ENCODE assay signal across 10 cellular contexts in the genomic region with DNA sequence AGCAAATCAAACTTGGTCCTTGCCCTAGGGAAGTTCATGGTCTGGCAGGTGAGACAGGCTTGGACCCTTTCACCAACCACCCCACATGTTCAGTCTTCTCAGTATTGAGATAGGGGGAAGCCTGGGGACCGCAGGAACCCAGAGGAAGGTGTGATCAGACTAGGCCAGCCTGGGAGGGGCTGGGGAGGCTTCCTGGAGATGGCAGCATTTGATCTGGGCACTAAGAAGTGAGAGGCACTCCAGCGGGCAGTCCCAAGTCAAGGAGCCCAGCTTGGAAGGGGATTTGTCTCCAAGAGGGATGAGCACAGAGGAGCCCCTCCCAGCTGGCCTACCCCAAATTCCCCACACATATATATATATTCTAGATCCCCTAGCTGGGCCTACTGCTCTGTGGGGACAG. TPM values are rescaled to one million over a fixed set of nuclear protein-coding genes. Genes with fewer than 3 reads are reported as not detected.
DNase-seq lines count a peak whose midpoint lies in the region; ATAC-seq and TF ChIP-seq lines count a peak whose summit lies in the region.
"Had no signal": no experiment of that assay in that cellular context is flagged by ENCODE, and none has a peak within 500 bp of the region (broad histone marks: within the 10 kb centered on the region; RNA-seq: fewer than 3 reads in every experiment).

No MANE protein-coding gene starts in this region.

- H3K36me3 Mint-ChIP-seq in activated T-helper 1 cell treated with anti-CD3 and anti-CD28 coated beads, Interleukin-12 subunit alpha, Interleukin-12 subunit beta, Interleukin-2, Interleukin-4 antibody, amounts not matched to agents 30 ng/mL and 10 ng/mL and 1 ng/mL, durations not matched to agents 14 hours and 24 hours and 36 hours (ENCODE audit: low read depth) = peaks cover 2% of the 10 kb centered on the region
- no peaks in the 10 kb centered on the region for H3K36me3 Mint-ChIP-seq in type B pancreatic cell

- no peak overlapping the region for H3K4me3 Mint-ChIP-seq in activated T-helper 1 cell treated with anti-CD3 and anti-CD28 coated beads, Interleukin-12 subunit alpha, Interleukin-12 subunit beta, Interleukin-2, Interleukin-4 antibody, amounts not matched to agents 30 ng/mL and 10 ng/mL and 1 ng/mL, durations not matched to agents 14 hours and 24 hours and 36 hours
- no peak overlapping the region for H3K4me3 Mint-ChIP-seq in type B pancreatic cell

- H3K9me3 ChIP-seq in lower lobe of right lung (no peaks in the 10 kb centered on the region), uterus (no peaks in the 10 kb centered on the region)

- H3K4me1 ChIP-seq in lower lobe of right lung (peaks cover 40% of the 10 kb centered on the region), uterus (no peaks in the 10 kb centered on the region)

- peaks cover 23% of the 10 kb centered on the region for H3K4me1 Mint-ChIP-seq in activated T-helper 1 cell treated with anti-CD3 and anti-CD28 coated beads, Interleukin-12 subunit alpha, Interleukin-12 subunit beta, Interleukin-2, Interleukin-4 antibody, amounts not matched to agents 30 ng/mL and 10 ng/mL and 1 ng/mL, durations not matched to agents 14 hours and 24 hours and 36 hours (ENCODE audit: low read depth)
- peaks cover 20% of the 10 kb centered on the region for H3K4me1 Mint-ChIP-seq in type B pancreatic cell (ENCODE audit: unreplicated experiment)

- ATAC-seq in Right ventricle myocardium superior (ENCODE audit: poor library complexity) (no peak), lower lobe of right lung (no peak)

- peak overlapping the region; percentile 77 for H3K4me3 ChIP-seq in lower lobe of right lung
- no peak overlapping the region for H3K4me3 ChIP-seq in uterus

- TF ChIP-seq POLR2A in uterus (IDR thresholded peaks at IDR 0.05) = no peak

- H3K27me3 ChIP-seq in lower lobe of right lung (ENCODE audit: low read depth) = peaks cover 8% of the 10 kb centered on the region
- H3K27me3 ChIP-seq in uterus = no peaks in the 10 kb centered on the region

- DNase-seq in Right ventricle myocardium superior (peak; percentile 36), cardiac septum (ENCODE audit: low spot score) (no peak), lower lobe of right lung (no peak), uterus (peak in 1 of 2 donors; percentile 8), NCI-H2196 treated with DMSO at 0.1 percent for 48 hours (lab: John Stamatoyannopoulos, UW; ENCODE audit: unreplicated experiment) (no peak), type B pancreatic cell (ENCODE audit: extremely low spot score, unreplicated experiment) (no peak), epidermal melanocyte (ENCODE audit: insufficient read length, low spot score) (no peak)
- no peak for DNase-seq in activated T-helper 1 cell treated with anti-CD3 and anti-CD28 coated beads, Interleukin-12 subunit alpha, Interleukin-12 subunit beta, Interleukin-2, Interleukin-4 antibody, amounts not matched to agents 30 ng/mL and 10 ng/mL and 1 ng/mL, durations not matched to agents 14 hours and 24 hours and 36 hours (ENCODE audit: low spot score)
- DNase-seq: cortex of kidney, head of caudate nucleus had no signal

- TF ChIP-seq CTCF in lower lobe of right lung (IDR thresholded peaks at IDR 0.05) = no peak
- TF ChIP-seq CTCF in uterus (IDR thresholded peaks at IDR 0.05) = no peak
- TF ChIP-seq CTCF in type B pancreatic cell (conservative IDR thresholded peaks at IDR 0.05) = no peak

- H3K27me3 Mint-ChIP-seq in activated T-helper 1 cell treated with anti-CD3 and anti-CD28 coated beads, Interleukin-12 subunit alpha, Interleukin-12 subunit beta, Interleukin-2, Interleukin-4 antibody, amounts not matched to agents 30 ng/mL and 10 ng/mL and 1 ng/mL, durations not matched to agents 14 hours and 24 hours and 36 hours (ENCODE audit: insufficient read depth) = peaks cover 12% of the 10 kb centered on the region
- H3K27me3 Mint-ChIP-seq in type B pancreatic cell = peaks cover 21% of the 10 kb centered on the region

- peak overlapping the region; percentile 74 for H3K27ac Mint-ChIP-seq in activated T-helper 1 cell treated with anti-CD3 and anti-CD28 coated beads, Interleukin-12 subunit alpha, Interleukin-12 subunit beta, Interleukin-2, Interleukin-4 antibody, amounts not matched to agents 30 ng/mL and 10 ng/mL and 1 ng/mL, durations not matched to agents 14 hours and 24 hours and 36 hours
- no peak overlapping the region for H3K27ac Mint-ChIP-seq in type B pancreatic cell

- H3K9me3 Mint-ChIP-seq in activated T-helper 1 cell treated with anti-CD3 and anti-CD28 coated beads, Interleukin-12 subunit alpha, Interleukin-12 subunit beta, Interleukin-2, Interleukin-4 antibody, amounts not matched to agents 30 ng/mL and 10 ng/mL and 1 ng/mL, durations not matched to agents 14 hours and 24 hours and 36 hours = no peaks in the 10 kb centered on the region
- no peaks in the 10 kb centered on the region for H3K9me3 Mint-ChIP-seq in type B pancreatic cell

- H3K27ac ChIP-seq in lower lobe of right lung = peak overlapping the region; percentile 43
- H3K27ac ChIP-seq in uterus = peak overlapping the region; percentile 47 to 83

- H3K36me3 ChIP-seq in lower lobe of right lung (peaks cover 16% of the 10 kb centered on the region), uterus (no peaks in the 10 kb centered on the region)

- intact Hi-C loops in Right ventricle myocardium superior (cut with DNase I) (no loop called here), cardiac septum (cut with DNase I) (no loop called here), lower lobe of right lung (cut with DNase I) (no loop called here), uterus (cut with DNase I; ENCODE audit: low total_unique reads) (no loop called here)
- intact Hi-C loops in activated T-helper 1 cell treated with anti-CD3 and anti-CD28 coated beads, Interleukin-12 subunit alpha, Interleukin-12 subunit beta, Interleukin-2, Interleukin-4 antibody, amounts not matched to agents 30 ng/mL and 10 ng/mL and 1 ng/mL, durations not matched to agents 14 hours and 24 hours and 36 hours (cut with micrococcal nuclease) = no loop called here

RNA-seq across cellular contexts. Expression of a gene that starts 5.4 kb away (rescaled TPM):
- total RNA-seq in Right ventricle myocardium superior = 30.3 TPM
- total RNA-seq in cardiac septum = 33.5 TPM
- total RNA-seq in activated T-helper 1 cell treated with anti-CD3 and anti-CD28 coated beads, Interleukin-12 subunit alpha, Interleukin-12 subunit beta, Interleukin-2, Interleukin-4 antibody, amounts not matched to agents 30 ng/mL and 10 ng/mL and 1 ng/mL, durations not matched to agents 14 hours and 24 hours and 36 hours = 5.5 and 5.7 TPM in 2 replicates
- total RNA-seq in lower lobe of right lung = 121 TPM
- 100 to 1,000 TPM in 1 of 4 donors, 10 to 100 TPM in 2, 1 to 10 TPM in 1; 10.0 to 121 (median 17.5) TPM for total RNA-seq in uterus
- total RNA-seq in type B pancreatic cell (ENCODE audit: low replicate concordance) = 4.3 and 5.4 TPM in 2 replicates
